ENCODE assay signal across 12 cellular contexts in the genomic region with DNA sequence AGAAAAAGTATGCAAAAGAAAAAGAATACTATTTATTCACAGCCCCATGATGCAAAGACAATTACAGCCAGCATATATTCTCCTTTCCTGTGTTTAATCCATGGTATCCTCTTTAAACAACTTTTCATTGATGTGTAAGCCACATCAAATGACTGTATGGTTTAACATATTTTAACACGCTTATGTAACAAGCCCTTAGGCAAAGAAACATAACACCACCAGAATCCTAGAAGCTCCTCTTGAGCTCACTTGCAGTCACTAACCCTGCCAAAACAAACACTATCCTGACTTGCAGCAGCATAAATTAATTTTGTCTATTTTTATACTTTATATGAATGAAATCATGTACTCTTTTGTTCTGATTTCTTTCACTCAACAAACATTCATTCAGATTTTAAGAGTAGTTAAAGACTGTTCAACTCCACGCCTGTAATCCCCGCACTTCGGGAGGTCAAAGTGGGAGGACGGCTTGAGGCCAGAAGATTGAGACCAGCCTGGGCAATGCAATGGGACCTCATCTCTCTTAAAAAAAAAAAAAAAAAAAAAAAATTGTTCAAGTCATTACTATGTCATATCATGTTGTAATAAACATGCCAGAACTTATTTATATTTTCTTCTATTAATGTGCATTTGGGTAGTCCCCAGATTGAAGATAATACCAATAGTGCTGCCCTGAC.
DNase-seq lines count a peak whose midpoint lies in the region; ATAC-seq and TF ChIP-seq lines count a peak whose summit lies in the region.
"Had no signal": no experiment of that assay in that cellular context is flagged by ENCODE, and none has a peak within 500 bp of the region (broad histone marks: within the 10 kb centered on the region; RNA-seq: fewer than 3 reads in every experiment).

No MANE protein-coding gene starts in this region.

- H3K4me3 ChIP-seq in astrocyte of the cerebellum (ENCODE audit: low read depth, low read length) (no peak overlapping the region), skeletal muscle cell (ENCODE audit: low read depth, low read length) (no peak overlapping the region)
- H3K4me3 ChIP-seq: Peyer's patch, tibial nerve had no signal

- intact Hi-C loops in left colon (cut with DNase I, micrococcal nuclease) = no loop called here

- TF ChIP-seq CTCF in astrocyte of the cerebellum (IDR thresholded peaks at IDR 0.05; ENCODE audit: low read depth, low read length, missing control alignments) (no peak), GM13977 (IDR thresholded peaks at IDR 0.05; ENCODE audit: extremely low read depth, insufficient read depth, missing control alignments) (no peak)

- DNase-seq in H4 (ENCODE audit: low spot score) (peak; percentile 5), NCI-H2107 treated with DMSO at 0.1 percent for 48 hours (lab: John Stamatoyannopoulos, UW; ENCODE audit: unreplicated experiment) (peak; percentile 94), astrocyte of the cerebellum (ENCODE audit: low read depth) (peak; percentile 83), skeletal muscle cell (ENCODE audit: low read depth) (peak; percentile 28), NCI-H128 (lab: John Stamatoyannopoulos, UW; ENCODE audit: unreplicated experiment) (no peak), middle frontal gyrus (ENCODE audit: extremely low spot score, low spot score) (no peak), GM13977 (ENCODE audit: low spot score) (no peak), left colon (no peak)
- DNase-seq: activated CD4-positive, alpha-beta T cell treated with anti-CD3 and anti-CD28 coated beads for 48 hours; occipital lobe; Peyer's patch had no signal

- in situ Hi-C loops in astrocyte of the cerebellum (cut with HindIII; ENCODE audit: low sequenced_read_pairs) = no loop called here
- in situ Hi-C loops in GM13977 (cut with MboI; ENCODE audit: low pct_unique_long_range_greater_than_20kb, low sequenced_read_pairs, unreplicated experiment) = no loop called here

- no peak for ATAC-seq in left colon

Comparison
In these comparisons a context has a peak if more than half of its experiments do, and no peak if none do; other contexts are left out.
1. DNase-seq: peak in H4 (single experiment), NCI-H2107 treated with DMSO at 0.1 percent for 48 hours (single experiment), astrocyte of the cerebellum (single experiment) and skeletal muscle cell (single experiment); none in NCI-H128 (single experiment), middle frontal gyrus (single experiment), GM13977 (single experiment) and left colon (0 of 2).